ENCODE assay signal across 1 cellular context in the genomic region with DNA sequence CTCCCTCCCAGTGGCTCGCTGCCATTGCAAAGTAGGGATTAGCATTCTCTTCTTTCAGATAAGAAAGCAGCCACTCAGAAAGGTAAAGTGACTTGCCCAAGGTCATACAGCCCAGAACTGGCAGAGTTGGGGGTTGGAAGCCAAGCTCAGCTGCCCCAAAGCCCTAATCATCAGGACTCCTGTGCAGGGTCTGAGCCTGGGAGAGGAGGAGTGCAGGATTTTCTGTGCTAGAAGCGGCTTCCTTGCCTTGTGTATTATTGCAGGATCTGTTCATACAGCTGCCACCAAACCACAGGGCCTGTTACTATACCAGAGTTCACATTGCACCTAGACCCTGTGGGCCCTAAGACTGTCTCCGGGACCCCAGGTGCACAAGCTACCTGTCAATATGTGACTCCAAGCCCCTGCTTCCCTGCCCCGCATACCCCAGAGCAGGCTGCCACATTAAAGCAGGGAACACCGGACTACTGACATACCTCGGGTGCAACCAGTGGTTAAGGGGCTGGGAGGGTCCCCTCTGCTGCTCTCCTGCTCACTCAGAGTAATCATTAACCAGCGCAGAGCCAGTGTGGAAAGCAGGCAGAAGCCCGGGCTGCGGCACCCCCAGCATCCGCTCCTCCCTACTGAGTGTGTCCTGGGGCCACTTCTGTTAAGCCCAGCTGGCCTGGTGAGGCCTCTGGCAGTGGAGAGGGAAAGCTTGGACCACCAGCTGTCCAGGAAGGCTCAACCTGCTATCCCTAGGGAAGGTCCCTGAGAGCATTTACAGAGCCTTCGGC.
TF ChIP-seq lines count a peak whose summit lies in the region.

No MANE protein-coding gene starts in this region.

TF ChIP-seq in K562, 482 proteins besides CTCF, POLR2A, EP300 and RAD21:
- TF ChIP-seq HDAC2 (IDR thresholded peaks at IDR 0.05) (peak; percentile 40; the same call in 1 of the 2 replicates), SIRT6 (IDR thresholded peaks at IDR 0.05; ENCODE audit: low read depth, low read length) (no peak), KDM1A (IDR thresholded peaks at IDR 0.05) (peak in 1 of 2 experiments; percentile 73; a peak in 2 of 4 replicates), RBBP5 (IDR thresholded peaks at IDR 0.05; ENCODE audit: borderline replicate concordance, insufficient read depth, low read length, poor library complexity, severe bottlenecking) (peak; percentile 8), RCOR1 (IDR thresholded peaks at IDR 0.05; ENCODE audit: borderline replicate concordance in 1 of 2, low read depth in 2 of 2, low read length in 2 of 2) (peak in 1 of 2 experiments; percentile 53; a peak in 1 of 4 replicates), SMC3 (conservative IDR thresholded peaks at IDR 0.05; ENCODE audit: insufficient read depth, low read depth, low read length) (no peak), ZFX (CRISPR knock-in tag; IDR thresholded peaks at IDR 0.05) (peak; percentile 4; the same call in 1 of the 2 replicates), MYNN (IDR thresholded peaks at IDR 0.05) (peak; percentile 53; the same call in 1 of the 2 replicates), MYNN (CRISPR knock-in tag; IDR thresholded peaks at IDR 0.05) (no peak), PHF20 (IDR thresholded peaks at IDR 0.05; ENCODE audit: partially characterized antibody) (peak; percentile 7), NR3C1 (CRISPR knock-in tag; IDR thresholded peaks at IDR 0.05) (no peak), ZNF584 (CRISPR knock-in tag; IDR thresholded peaks at IDR 0.05; ENCODE audit: low read depth) (no peak), ESRRA (IDR thresholded peaks at IDR 0.05; ENCODE audit: borderline replicate concordance, low read depth) (peak; percentile 46; the same call in 1 of the 2 replicates), SMARCA5 (IDR thresholded peaks at IDR 0.05) (peak; percentile 15; the same call in 1 of the 2 replicates), BCOR (IDR thresholded peaks at IDR 0.05) (peak; percentile 69), RBM25 (IDR thresholded peaks at IDR 0.05; ENCODE audit: low read depth, low read length, severe bottlenecking) (peak; percentile 62), ZFP36 (IDR thresholded peaks at IDR 0.05; ENCODE audit: low read depth, low read length, partially characterized antibody) (peak; percentile 44), ATF3 (IDR thresholded peaks at IDR 0.05) (no peak), ATF3 (CRISPR knock-in tag; conservative IDR thresholded peaks at IDR 0.05) (no peak)
- TF ChIP-seq, protein P1, sequence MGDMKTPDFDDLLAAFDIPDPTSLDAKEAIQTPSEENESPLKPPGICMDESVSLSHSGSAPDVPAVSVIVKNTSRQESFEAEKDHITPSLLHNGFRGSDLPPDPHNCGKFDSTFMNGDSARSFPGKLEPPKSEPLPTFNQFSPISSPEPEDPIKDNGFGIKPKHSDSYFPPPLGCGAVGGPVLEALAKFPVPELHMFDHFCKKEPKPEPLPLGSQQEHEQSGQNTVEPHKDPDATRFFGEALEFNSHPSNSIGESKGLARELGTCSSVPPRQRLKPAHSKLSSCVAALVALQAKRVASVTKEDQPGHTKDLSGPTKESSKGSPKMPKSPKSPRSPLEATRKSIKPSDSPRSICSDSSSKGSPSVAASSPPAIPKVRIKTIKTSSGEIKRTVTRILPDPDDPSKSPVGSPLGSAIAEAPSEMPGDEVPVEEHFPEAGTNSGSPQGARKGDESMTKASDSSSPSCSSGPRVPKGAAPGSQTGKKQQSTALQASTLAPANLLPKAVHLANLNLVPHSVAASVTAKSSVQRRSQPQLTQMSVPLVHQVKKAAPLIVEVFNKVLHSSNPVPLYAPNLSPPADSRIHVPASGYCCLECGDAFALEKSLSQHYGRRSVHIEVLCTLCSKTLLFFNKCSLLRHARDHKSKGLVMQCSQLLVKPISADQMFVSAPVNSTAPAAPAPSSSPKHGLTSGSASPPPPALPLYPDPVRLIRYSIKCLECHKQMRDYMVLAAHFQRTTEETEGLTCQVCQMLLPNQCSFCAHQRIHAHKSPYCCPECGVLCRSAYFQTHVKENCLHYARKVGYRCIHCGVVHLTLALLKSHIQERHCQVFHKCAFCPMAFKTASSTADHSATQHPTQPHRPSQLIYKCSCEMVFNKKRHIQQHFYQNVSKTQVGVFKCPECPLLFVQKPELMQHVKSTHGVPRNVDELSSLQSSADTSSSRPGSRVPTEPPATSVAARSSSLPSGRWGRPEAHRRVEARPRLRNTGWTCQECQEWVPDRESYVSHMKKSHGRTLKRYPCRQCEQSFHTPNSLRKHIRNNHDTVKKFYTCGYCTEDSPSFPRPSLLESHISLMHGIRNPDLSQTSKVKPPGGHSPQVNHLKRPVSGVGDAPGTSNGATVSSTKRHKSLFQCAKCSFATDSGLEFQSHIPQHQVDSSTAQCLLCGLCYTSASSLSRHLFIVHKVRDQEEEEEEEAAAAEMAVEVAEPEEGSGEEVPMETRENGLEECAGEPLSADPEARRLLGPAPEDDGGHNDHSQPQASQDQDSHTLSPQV (IDR thresholded peaks at IDR 0.05) = peak; percentile 34
TF ChIP-seq in K562: peak in this region for 13.
